In genomic region chr14:35149239-35149638, GRCh38 we compare ENCODE assay signal across 18 cellular contexts. TPM values are rescaled to one million over a fixed set of nuclear protein-coding genes. Genes with fewer than 3 reads are reported as not detected.
DNase-seq lines count a peak whose midpoint lies in the region; ATAC-seq and TF ChIP-seq lines count a peak whose summit lies in the region.
"Had no signal": no experiment of that assay in that cellular context is flagged by ENCODE, and none has a peak within 500 bp of the region (broad histone marks: within the 10 kb centered on the region; RNA-seq: fewer than 3 reads in every experiment).

No MANE protein-coding gene starts in this region.

- H3K36me3 Mint-ChIP-seq in T-helper 2 cell treated with Interferon-gamma antibody and Interleukin-4, amounts not matched to agents 5 μg/mL and 100 μg/mL, for 36 hours (ENCODE audit: low read depth): peaks cover 16% of the 10 kb centered on the region
- H3K36me3 Mint-ChIP-seq in natural killer cell: no peaks in the 10 kb centered on the region
- H3K36me3 Mint-ChIP-seq in natural killer cell treated with Interleukin-12 subunit alpha and Interleukin-12 subunit beta and Interleukin-15 and Interleukin-18, amount 100 ng/mL, for 72 hours: peaks cover 7% of the 10 kb centered on the region

- H3K27me3 Mint-ChIP-seq in T-helper 2 cell treated with Interferon-gamma antibody and Interleukin-4, amounts not matched to agents 5 μg/mL and 100 μg/mL, for 36 hours (ENCODE audit: low read depth): no peaks in the 10 kb centered on the region
- H3K27me3 Mint-ChIP-seq in natural killer cell (ENCODE audit: low read depth in 2 of 2): no peaks in the 10 kb centered on the region
- H3K27me3 Mint-ChIP-seq in natural killer cell treated with Interleukin-12 subunit alpha and Interleukin-12 subunit beta and Interleukin-15 and Interleukin-18, amount 100 ng/mL, for 72 hours: no peaks in the 10 kb centered on the region
- H3K27me3 Mint-ChIP-seq: B cell; CD4-positive, alpha-beta T cell had no signal

- no peaks in the 10 kb centered on the region for H3K79me1 ChIP-seq in trophoblast cell (ENCODE audit: low read length)

- no CpG with 5 or more reads among the region's 4 CpGs for WGBS in trophoblast cell (ENCODE audit: extremely low coverage, insufficient coverage, insufficient read length)

- H3K27ac Mint-ChIP-seq in T-helper 2 cell treated with Interferon-gamma antibody and Interleukin-4, amounts not matched to agents 5 μg/mL and 100 μg/mL, for 36 hours: no peak overlapping the region
- H3K27ac Mint-ChIP-seq in natural killer cell: peak overlapping the region; percentile 33 to 46
- no peak overlapping the region for H3K27ac Mint-ChIP-seq in natural killer cell treated with Interleukin-12 subunit alpha and Interleukin-12 subunit beta and Interleukin-15 and Interleukin-18, amount 100 ng/mL, for 72 hours
- H3K27ac Mint-ChIP-seq: B cell; CD4-positive, alpha-beta T cell; CD8-positive, alpha-beta T cell had no signal

- peaks cover 9% of the 10 kb centered on the region for H3K4me1 Mint-ChIP-seq in T-helper 2 cell treated with Interferon-gamma antibody and Interleukin-4, amounts not matched to agents 5 μg/mL and 100 μg/mL, for 36 hours (ENCODE audit: low read depth)
- H3K4me1 Mint-ChIP-seq in natural killer cell: peaks cover 10 to 22% of the 10 kb centered on the region in 2 donors
- H3K4me1 Mint-ChIP-seq in natural killer cell treated with Interleukin-12 subunit alpha and Interleukin-12 subunit beta and Interleukin-15 and Interleukin-18, amount 100 ng/mL, for 72 hours (ENCODE audit: low read depth in 2 of 2): peaks cover 23 to 25% of the 10 kb centered on the region in 2 donors

- H3K9me3 Mint-ChIP-seq in T-helper 2 cell treated with Interferon-gamma antibody and Interleukin-4, amounts not matched to agents 5 μg/mL and 100 μg/mL, for 36 hours: no peaks in the 10 kb centered on the region
- no peaks in the 10 kb centered on the region for H3K9me3 Mint-ChIP-seq in natural killer cell
- no peaks in the 10 kb centered on the region for H3K9me3 Mint-ChIP-seq in natural killer cell treated with Interleukin-12 subunit alpha and Interleukin-12 subunit beta and Interleukin-15 and Interleukin-18, amount 100 ng/mL, for 72 hours
- H3K9me3 Mint-ChIP-seq: CD4-positive, alpha-beta T cell; CD8-positive, alpha-beta T cell had no signal

- H3K79me2 ChIP-seq in trophoblast cell (ENCODE audit: control insufficient read depth, insufficient read depth, low read length, poor library complexity): no peaks in the 10 kb centered on the region

- no peak overlapping the region for H3K4me3 Mint-ChIP-seq in T-helper 2 cell treated with Interferon-gamma antibody and Interleukin-4, amounts not matched to agents 5 μg/mL and 100 μg/mL, for 36 hours
- H3K4me3 Mint-ChIP-seq in natural killer cell: no peak overlapping the region
- H3K4me3 Mint-ChIP-seq in natural killer cell treated with Interleukin-12 subunit alpha and Interleukin-12 subunit beta and Interleukin-15 and Interleukin-18, amount 100 ng/mL, for 72 hours: no peak overlapping the region
- H3K4me3 Mint-ChIP-seq: B cell; CD4-positive, alpha-beta T cell; CD8-positive, alpha-beta T cell had no signal

- no peak overlapping the region for H2AFZ ChIP-seq in trophoblast cell (ENCODE audit: insufficient read depth, low read length, poor library complexity)

- H2BK12ac ChIP-seq in trophoblast cell (ENCODE audit: low read length): no peak overlapping the region

- no peak overlapping the region for H3K4me3 ChIP-seq in trophoblast cell (ENCODE audit: low read depth, low read length)
- H3K4me3 ChIP-seq: A549; BLaER1 treated with 17β-estradiol and CSF1 and Interleukin-3, amounts not matched to agents 10 nM and 100 nM had no signal

- no peak for TF ChIP-seq CTCF in natural killer cell (IDR thresholded peaks at IDR 0.05)

- no peak overlapping the region for H2AK5ac ChIP-seq in trophoblast cell (ENCODE audit: low read length)

- DNase-seq in T-helper 2 cell treated with Interferon-gamma antibody and Interleukin-4, amounts not matched to agents 5 μg/mL and 100 μg/mL, for 36 hours (ENCODE audit: low spot score): peak; percentile 2
- no peak for DNase-seq in T-helper 2 cell
- no peak for DNase-seq in natural killer cell
- no peak for DNase-seq in natural killer cell treated with Interleukin-12 subunit alpha and Interleukin-12 subunit beta and Interleukin-15 and Interleukin-18, amount 100 ng/mL, for 72 hours (ENCODE audit: low spot score)
- peak; percentile 73 to 74 for DNase-seq in trophoblast cell
- DNase-seq: AML-193; Caco-2; Calu3; CD4-positive, alpha-beta T cell; CD8-positive, alpha-beta T cell; DMS79 treated with DMSO at 0.1 percent for 48 hours; GF-D8 had no signal

- no peak overlapping the region for H3K14ac ChIP-seq in trophoblast cell (ENCODE audit: low read length)

- H3K9me3 ChIP-seq in trophoblast cell (ENCODE audit: insufficient read depth, low read depth, low read length): no peaks in the 10 kb centered on the region
- H3K9me3 ChIP-seq: A549, Caco-2 had no signal

- no peak overlapping the region for H4K8ac ChIP-seq in trophoblast cell (ENCODE audit: low read depth, low read length)

- H3K4me2 ChIP-seq in trophoblast cell (ENCODE audit: low read length): no peak overlapping the region
- H3K4me2 ChIP-seq: A549; BLaER1 treated with 17β-estradiol and CSF1 and Interleukin-3, amounts not matched to agents 10 nM and 100 nM had no signal

- H2BK5ac ChIP-seq in trophoblast cell (ENCODE audit: low read depth, low read length, poor library complexity): no peak overlapping the region

- ATAC-seq in natural killer cell (no peak), GM19035 (IDR thresholded peaks at IDR 0.05; ENCODE audit: unreplicated experiment) (no peak)
- no peak for ATAC-seq in natural killer cell treated with Interleukin-12 subunit alpha and Interleukin-12 subunit beta and Interleukin-15 and Interleukin-18, amount 100 ng/mL, for 72 hours
- ATAC-seq: A549; CD8-positive, alpha-beta T cell had no signal

- H3K4me1 ChIP-seq in trophoblast cell (ENCODE audit: control insufficient read depth in 1 of 2, insufficient read depth in 2 of 2, low read length in 2 of 2): no peaks in the 10 kb centered on the region
- H3K4me1 ChIP-seq: A549 had no signal

- no peaks in the 10 kb centered on the region for H3K27me3 ChIP-seq in trophoblast cell (ENCODE audit: insufficient read depth, low read length)
- H3K27me3 ChIP-seq: BLaER1 treated with 17β-estradiol and CSF1 and Interleukin-3, amounts not matched to agents 10 nM and 100 nM had no signal

- H2BK120ac ChIP-seq in trophoblast cell (ENCODE audit: insufficient read depth, low read length, poor library complexity): no peak overlapping the region

- no peaks in the 10 kb centered on the region for H3K36me3 ChIP-seq in trophoblast cell (ENCODE audit: control insufficient read depth in 1 of 2, insufficient read depth in 2 of 2, low read length in 2 of 2)

- intact Hi-C loops in natural killer cell (cut with micrococcal nuclease): no loop called here

- H3K9ac ChIP-seq in trophoblast cell (ENCODE audit: low read length): no peak overlapping the region
- H3K9ac ChIP-seq: BLaER1 treated with 17β-estradiol and CSF1 and Interleukin-3, amounts not matched to agents 10 nM and 100 nM had no signal

- H3K18ac ChIP-seq in trophoblast cell (ENCODE audit: low read length): no peak overlapping the region

- no peak overlapping the region for H3K4ac ChIP-seq in trophoblast cell (ENCODE audit: low read depth, low read length)

- no peak overlapping the region for H4K12ac ChIP-seq in trophoblast cell (ENCODE audit: low read depth, low read length)

- H3K23ac ChIP-seq in trophoblast cell (ENCODE audit: low read length): no peak overlapping the region

- no peak overlapping the region for H3K27ac ChIP-seq in trophoblast cell (ENCODE audit: low read depth, low read length)
- H3K27ac ChIP-seq: 22Rv1; A549; BLaER1 treated with 17β-estradiol and CSF1 and Interleukin-3, amounts not matched to agents 10 nM and 100 nM; C4-2B had no signal

- no peak overlapping the region for H4K91ac ChIP-seq in trophoblast cell (ENCODE audit: low read depth, low read length)

RNA-seq across cellular contexts. Expression of gene PRORP, which starts 26.9 kb away (rescaled TPM):
- total RNA-seq in natural killer cell: 10 to 100 TPM; 18.3 to 35.8 (median 20.5) TPM
- total RNA-seq in natural killer cell treated with Interleukin-12 subunit alpha and Interleukin-12 subunit beta and Interleukin-15 and Interleukin-18, amount 100 ng/mL, for 72 hours: 10 to 100 TPM; 45.0 to 60.4 TPM
- 21.0 and 21.3 TPM in 2 replicates for polyA plus RNA-seq in trophoblast cell (2013)

RNA-seq across cellular contexts. Expression of gene PPP2R3C, which starts 27.4 kb away (rescaled TPM):
- 10 to 100 TPM; 41.5 to 49.7 (median 48.3) TPM for total RNA-seq in natural killer cell
- total RNA-seq in natural killer cell treated with Interleukin-12 subunit alpha and Interleukin-12 subunit beta and Interleukin-15 and Interleukin-18, amount 100 ng/mL, for 72 hours: 10 to 100 TPM; 64.3 to 91.5 TPM
- 18.2 and 19.0 TPM in 2 replicates for polyA plus RNA-seq in trophoblast cell (2013)

Comparison
In these comparisons a context has a peak if more than half of its experiments do, and no peak if none do; other contexts are left out.
1. DNase-seq: peak in T-helper 2 cell treated with Interferon-gamma antibody and Interleukin-4, amounts not matched to agents 5 μg/mL and 100 μg/mL, for 36 hours (single experiment) and trophoblast cell (2 of 2); none in T-helper 2 cell (0 of 5), natural killer cell (single experiment) and natural killer cell treated with Interleukin-12 subunit alpha and Interleukin-12 subunit beta and Interleukin-15 and Interleukin-18, amount 100 ng/mL, for 72 hours (single experiment).
2. H3K27ac Mint-ChIP-seq: peak in natural killer cell (2 of 2); none in T-helper 2 cell treated with Interferon-gamma antibody and Interleukin-4, amounts not matched to agents 5 μg/mL and 100 μg/mL, for 36 hours (single experiment) and natural killer cell treated with Interleukin-12 subunit alpha and Interleukin-12 subunit beta and Interleukin-15 and Interleukin-18, amount 100 ng/mL, for 72 hours (0 of 2).